ENCODE assay signal across 1 cellular context in the genomic region with DNA sequence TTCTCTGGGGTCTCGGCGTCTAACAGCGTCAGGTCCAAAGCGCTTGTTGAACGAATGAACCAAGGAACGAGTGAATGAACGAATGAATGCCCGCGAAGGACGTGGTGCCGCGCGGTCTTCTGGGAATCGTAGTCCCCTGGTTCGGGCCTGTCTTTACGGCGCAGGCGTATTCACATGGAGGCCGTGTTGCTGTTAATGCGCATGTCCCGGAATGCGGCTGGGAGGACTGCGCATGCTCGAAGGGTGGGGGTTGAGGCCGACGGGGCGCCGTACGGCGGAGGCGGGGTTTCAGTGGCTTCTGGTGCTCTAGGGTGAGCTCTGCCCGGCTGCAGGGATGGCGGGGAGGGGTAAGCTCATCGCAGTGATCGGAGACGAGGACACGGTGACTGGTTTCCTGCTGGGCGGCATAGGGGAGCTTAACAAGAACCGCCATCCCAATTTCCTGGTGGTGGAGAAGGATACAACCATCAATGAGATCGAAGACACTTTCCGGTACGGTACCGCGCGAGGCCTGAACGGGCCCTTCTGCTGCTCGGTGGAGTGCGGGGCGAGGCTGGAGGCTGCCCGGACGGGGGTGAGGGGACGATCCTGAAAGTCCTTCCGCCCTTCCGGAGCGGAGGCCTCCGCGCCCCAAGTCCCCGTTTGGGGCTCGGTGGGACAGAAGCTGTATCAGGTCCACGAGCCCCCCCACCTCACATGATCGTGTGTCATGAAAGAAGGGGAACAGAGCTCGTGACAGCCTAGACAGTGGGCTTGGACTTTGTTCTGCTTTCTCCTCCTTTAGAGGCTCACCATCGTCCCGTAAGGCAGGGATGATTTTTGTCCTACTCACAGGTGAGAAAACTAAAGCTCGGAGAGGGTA.
TF ChIP-seq lines count a peak whose summit lies in the region.

A gene with protein sequence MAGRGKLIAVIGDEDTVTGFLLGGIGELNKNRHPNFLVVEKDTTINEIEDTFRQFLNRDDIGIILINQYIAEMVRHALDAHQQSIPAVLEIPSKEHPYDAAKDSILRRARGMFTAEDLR (plus strand): TSS at position 286 of the 862 bp plus-strand sequence. CDS start 49 bp downstream, at position 335.

TF ChIP-seq in HEK293, 187 proteins besides CTCF, POLR2A, EP300 and RAD21 (continued from another document and continues in another):
- TF ChIP-seq, protein P1, sequence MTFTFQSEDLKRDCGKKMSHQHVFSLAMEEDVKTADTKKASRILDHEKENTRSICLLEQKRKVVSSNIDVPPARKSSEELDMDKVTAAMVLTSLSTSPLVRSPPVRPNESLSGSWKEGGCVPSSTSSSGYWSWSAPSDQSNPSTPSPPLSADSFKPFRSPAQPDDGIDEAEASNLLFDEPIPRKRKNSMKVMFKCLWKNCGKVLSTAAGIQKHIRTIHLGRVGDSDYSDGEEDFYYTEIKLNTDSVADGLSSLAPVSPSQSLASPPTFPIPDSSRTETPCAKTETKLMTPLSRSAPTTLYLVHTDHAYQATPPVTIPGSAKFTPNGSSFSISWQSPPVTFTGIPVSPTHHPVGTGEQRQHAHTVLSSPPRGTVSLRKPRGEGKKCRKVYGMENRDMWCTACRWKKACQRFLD (tag by site-specific recombination; IDR thresholded peaks at IDR 0.05): no peak
- peak; percentile 41; the same call in 1 of the 2 replicates for TF ChIP-seq ZBTB8A (tag by site-specific recombination; IDR thresholded peaks at IDR 0.05)
- no peak for TF ChIP-seq BCL11A (tag by site-specific recombination; IDR thresholded peaks at IDR 0.05; ENCODE audit: low read depth)
- TF ChIP-seq, protein P2, sequence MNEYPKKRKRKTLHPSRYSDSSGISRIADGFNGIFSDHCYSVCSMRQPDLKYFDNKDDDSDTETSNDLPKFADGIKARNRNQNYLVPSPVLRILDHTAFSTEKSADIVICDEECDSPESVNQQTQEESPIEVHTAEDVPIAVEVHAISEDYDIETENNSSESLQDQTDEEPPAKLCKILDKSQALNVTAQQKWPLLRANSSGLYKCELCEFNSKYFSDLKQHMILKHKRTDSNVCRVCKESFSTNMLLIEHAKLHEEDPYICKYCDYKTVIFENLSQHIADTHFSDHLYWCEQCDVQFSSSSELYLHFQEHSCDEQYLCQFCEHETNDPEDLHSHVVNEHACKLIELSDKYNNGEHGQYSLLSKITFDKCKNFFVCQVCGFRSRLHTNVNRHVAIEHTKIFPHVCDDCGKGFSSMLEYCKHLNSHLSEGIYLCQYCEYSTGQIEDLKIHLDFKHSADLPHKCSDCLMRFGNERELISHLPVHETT (tag by site-specific recombination; IDR thresholded peaks at IDR 0.05): no peak; the same call in 1 of the 2 replicates
- TF ChIP-seq, protein P3, sequence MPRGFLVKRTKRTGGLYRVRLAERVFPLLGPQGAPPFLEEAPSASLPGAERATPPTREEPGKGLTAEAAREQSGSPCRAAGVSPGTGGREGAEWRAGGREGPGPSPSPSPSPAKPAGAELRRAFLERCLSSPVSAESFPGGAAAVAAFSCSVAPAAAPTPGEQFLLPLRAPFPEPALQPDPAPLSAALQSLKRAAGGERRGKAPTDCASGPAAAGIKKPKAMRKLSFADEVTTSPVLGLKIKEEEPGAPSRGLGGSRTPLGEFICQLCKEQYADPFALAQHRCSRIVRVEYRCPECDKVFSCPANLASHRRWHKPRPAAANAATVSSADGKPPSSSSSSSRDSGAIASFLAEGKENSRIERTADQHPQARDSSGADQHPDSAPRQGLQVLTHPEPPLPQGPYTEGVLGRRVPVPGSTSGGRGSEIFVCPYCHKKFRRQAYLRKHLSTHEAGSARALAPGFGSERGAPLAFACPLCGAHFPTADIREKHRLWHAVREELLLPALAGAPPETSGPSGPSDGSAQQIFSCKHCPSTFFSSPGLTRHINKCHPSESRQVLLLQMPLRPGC (tag by site-specific recombination; IDR thresholded peaks at IDR 0.05): no peak
- no peak for TF ChIP-seq ZNF791 (tag by site-specific recombination; IDR thresholded peaks at IDR 0.05)
- TF ChIP-seq ZNF549 (tag by site-specific recombination; IDR thresholded peaks at IDR 0.05): no peak
- TF ChIP-seq, protein P4, sequence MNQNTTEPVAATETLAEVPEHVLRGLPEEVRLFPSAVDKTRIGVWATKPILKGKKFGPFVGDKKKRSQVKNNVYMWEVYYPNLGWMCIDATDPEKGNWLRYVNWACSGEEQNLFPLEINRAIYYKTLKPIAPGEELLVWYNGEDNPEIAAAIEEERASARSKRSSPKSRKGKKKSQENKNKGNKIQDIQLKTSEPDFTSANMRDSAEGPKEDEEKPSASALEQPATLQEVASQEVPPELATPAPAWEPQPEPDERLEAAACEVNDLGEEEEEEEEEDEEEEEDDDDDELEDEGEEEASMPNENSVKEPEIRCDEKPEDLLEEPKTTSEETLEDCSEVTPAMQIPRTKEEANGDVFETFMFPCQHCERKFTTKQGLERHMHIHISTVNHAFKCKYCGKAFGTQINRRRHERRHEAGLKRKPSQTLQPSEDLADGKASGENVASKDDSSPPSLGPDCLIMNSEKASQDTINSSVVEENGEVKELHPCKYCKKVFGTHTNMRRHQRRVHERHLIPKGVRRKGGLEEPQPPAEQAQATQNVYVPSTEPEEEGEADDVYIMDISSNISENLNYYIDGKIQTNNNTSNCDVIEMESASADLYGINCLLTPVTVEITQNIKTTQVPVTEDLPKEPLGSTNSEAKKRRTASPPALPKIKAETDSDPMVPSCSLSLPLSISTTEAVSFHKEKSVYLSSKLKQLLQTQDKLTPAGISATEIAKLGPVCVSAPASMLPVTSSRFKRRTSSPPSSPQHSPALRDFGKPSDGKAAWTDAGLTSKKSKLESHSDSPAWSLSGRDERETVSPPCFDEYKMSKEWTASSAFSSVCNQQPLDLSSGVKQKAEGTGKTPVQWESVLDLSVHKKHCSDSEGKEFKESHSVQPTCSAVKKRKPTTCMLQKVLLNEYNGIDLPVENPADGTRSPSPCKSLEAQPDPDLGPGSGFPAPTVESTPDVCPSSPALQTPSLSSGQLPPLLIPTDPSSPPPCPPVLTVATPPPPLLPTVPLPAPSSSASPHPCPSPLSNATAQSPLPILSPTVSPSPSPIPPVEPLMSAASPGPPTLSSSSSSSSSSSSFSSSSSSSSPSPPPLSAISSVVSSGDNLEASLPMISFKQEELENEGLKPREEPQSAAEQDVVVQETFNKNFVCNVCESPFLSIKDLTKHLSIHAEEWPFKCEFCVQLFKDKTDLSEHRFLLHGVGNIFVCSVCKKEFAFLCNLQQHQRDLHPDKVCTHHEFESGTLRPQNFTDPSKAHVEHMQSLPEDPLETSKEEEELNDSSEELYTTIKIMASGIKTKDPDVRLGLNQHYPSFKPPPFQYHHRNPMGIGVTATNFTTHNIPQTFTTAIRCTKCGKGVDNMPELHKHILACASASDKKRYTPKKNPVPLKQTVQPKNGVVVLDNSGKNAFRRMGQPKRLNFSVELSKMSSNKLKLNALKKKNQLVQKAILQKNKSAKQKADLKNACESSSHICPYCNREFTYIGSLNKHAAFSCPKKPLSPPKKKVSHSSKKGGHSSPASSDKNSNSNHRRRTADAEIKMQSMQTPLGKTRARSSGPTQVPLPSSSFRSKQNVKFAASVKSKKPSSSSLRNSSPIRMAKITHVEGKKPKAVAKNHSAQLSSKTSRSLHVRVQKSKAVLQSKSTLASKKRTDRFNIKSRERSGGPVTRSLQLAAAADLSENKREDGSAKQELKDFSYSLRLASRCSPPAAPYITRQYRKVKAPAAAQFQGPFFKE (tag by site-specific recombination; IDR thresholded peaks at IDR 0.05; ENCODE audit: borderline replicate concordance): no peak
- TF ChIP-seq ZNF24 (tag by site-specific recombination; IDR thresholded peaks at IDR 0.05): peak; percentile 100
- TF ChIP-seq ZFP69B (tag by site-specific recombination; IDR thresholded peaks at IDR 0.05): peak; percentile 57; the same call in 1 of the 2 replicates
- TF ChIP-seq, protein P5, sequence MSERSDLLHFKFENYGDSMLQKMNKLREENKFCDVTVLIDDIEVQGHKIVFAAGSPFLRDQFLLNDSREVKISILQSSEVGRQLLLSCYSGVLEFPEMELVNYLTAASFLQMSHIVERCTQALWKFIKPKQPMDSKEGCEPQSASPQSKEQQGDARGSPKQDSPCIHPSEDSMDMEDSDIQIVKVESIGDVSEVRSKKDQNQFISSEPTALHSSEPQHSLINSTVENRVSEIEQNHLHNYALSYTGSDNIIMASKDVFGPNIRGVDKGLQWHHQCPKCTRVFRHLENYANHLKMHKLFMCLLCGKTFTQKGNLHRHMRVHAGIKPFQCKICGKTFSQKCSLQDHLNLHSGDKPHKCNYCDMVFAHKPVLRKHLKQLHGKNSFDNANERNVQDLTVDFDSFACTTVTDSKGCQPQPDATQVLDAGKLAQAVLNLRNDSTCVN (tag by site-specific recombination; optimal IDR thresholded peaks at IDR 0.05): peak; percentile 50
- TF ChIP-seq ZNF623 (tag by site-specific recombination; IDR thresholded peaks at IDR 0.05): no peak
- TF ChIP-seq ZNF610 (tag by site-specific recombination; IDR thresholded peaks at IDR 0.05; ENCODE audit: borderline replicate concordance): peak; percentile 66; the same call in 1 of the 2 replicates
- no peak for TF ChIP-seq ZNF768 (tag by site-specific recombination; IDR thresholded peaks at IDR 0.05)
- TF ChIP-seq, protein P6, sequence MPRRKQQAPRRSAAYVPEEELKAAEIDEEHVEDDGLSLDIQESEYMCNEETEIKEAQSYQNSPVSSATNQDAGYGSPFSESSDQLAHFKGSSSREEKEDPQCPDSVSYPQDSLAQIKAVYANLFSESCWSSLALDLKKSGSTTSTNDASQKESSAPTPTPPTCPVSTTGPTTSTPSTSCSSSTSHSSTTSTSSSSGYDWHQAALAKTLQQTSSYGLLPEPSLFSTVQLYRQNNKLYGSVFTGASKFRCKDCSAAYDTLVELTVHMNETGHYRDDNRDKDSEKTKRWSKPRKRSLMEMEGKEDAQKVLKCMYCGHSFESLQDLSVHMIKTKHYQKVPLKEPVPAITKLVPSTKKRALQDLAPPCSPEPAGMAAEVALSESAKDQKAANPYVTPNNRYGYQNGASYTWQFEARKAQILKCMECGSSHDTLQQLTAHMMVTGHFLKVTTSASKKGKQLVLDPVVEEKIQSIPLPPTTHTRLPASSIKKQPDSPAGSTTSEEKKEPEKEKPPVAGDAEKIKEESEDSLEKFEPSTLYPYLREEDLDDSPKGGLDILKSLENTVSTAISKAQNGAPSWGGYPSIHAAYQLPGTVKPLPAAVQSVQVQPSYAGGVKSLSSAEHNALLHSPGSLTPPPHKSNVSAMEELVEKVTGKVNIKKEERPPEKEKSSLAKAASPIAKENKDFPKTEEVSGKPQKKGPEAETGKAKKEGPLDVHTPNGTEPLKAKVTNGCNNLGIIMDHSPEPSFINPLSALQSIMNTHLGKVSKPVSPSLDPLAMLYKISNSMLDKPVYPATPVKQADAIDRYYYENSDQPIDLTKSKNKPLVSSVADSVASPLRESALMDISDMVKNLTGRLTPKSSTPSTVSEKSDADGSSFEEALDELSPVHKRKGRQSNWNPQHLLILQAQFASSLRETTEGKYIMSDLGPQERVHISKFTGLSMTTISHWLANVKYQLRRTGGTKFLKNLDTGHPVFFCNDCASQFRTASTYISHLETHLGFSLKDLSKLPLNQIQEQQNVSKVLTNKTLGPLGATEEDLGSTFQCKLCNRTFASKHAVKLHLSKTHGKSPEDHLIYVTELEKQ (tag by site-specific recombination; IDR thresholded peaks at IDR 0.05; ENCODE audit: borderline replicate concordance): no peak
- TF ChIP-seq, protein P7, sequence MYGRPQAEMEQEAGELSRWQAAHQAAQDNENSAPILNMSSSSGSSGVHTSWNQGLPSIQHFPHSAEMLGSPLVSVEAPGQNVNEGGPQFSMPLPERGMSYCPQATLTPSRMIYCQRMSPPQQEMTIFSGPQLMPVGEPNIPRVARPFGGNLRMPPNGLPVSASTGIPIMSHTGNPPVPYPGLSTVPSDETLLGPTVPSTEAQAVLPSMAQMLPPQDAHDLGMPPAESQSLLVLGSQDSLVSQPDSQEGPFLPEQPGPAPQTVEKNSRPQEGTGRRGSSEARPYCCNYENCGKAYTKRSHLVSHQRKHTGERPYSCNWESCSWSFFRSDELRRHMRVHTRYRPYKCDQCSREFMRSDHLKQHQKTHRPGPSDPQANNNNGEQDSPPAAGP (tag by site-specific recombination; IDR thresholded peaks at IDR 0.05): peak; percentile 54; the same call in 1 of the 2 replicates
- no peak for TF ChIP-seq ZNF354C (tag by site-specific recombination; IDR thresholded peaks at IDR 0.05; ENCODE audit: borderline replicate concordance, low read depth)
- no peak for TF ChIP-seq ZNF670 (tag by site-specific recombination; IDR thresholded peaks at IDR 0.05; ENCODE audit: low read depth)
- TF ChIP-seq ZNF555 (tag by site-specific recombination; conservative IDR thresholded peaks at IDR 0.05): no peak
- TF ChIP-seq, protein P8, sequence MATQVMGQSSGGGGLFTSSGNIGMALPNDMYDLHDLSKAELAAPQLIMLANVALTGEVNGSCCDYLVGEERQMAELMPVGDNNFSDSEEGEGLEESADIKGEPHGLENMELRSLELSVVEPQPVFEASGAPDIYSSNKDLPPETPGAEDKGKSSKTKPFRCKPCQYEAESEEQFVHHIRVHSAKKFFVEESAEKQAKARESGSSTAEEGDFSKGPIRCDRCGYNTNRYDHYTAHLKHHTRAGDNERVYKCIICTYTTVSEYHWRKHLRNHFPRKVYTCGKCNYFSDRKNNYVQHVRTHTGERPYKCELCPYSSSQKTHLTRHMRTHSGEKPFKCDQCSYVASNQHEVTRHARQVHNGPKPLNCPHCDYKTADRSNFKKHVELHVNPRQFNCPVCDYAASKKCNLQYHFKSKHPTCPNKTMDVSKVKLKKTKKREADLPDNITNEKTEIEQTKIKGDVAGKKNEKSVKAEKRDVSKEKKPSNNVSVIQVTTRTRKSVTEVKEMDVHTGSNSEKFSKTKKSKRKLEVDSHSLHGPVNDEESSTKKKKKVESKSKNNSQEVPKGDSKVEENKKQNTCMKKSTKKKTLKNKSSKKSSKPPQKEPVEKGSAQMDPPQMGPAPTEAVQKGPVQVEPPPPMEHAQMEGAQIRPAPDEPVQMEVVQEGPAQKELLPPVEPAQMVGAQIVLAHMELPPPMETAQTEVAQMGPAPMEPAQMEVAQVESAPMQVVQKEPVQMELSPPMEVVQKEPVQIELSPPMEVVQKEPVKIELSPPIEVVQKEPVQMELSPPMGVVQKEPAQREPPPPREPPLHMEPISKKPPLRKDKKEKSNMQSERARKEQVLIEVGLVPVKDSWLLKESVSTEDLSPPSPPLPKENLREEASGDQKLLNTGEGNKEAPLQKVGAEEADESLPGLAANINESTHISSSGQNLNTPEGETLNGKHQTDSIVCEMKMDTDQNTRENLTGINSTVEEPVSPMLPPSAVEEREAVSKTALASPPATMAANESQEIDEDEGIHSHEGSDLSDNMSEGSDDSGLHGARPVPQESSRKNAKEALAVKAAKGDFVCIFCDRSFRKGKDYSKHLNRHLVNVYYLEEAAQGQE (tag by site-specific recombination; IDR thresholded peaks at IDR 0.05): 0 out of 2 replicates have a peak, but pooled peaks have one; percentile 24
- no peak; the same call in 1 of the 2 replicates for TF ChIP-seq ZNF561 (tag by site-specific recombination; IDR thresholded peaks at IDR 0.05; ENCODE audit: borderline replicate concordance)
- TF ChIP-seq ZNF211 (tag by site-specific recombination; IDR thresholded peaks at IDR 0.05; ENCODE audit: low read depth): no peak
- TF ChIP-seq ZNF544 (tag by site-specific recombination; IDR thresholded peaks at IDR 0.05): no peak
- TF ChIP-seq ZNF843 (tag by site-specific recombination; IDR thresholded peaks at IDR 0.05): peak; percentile 47; the same call in 1 of the 2 replicates
- no peak for TF ChIP-seq ZFP41 (tag by site-specific recombination; IDR thresholded peaks at IDR 0.05; ENCODE audit: borderline replicate concordance)
